28 cellular contexts compared by ENCODE assay signal in the genomic region with DNA sequence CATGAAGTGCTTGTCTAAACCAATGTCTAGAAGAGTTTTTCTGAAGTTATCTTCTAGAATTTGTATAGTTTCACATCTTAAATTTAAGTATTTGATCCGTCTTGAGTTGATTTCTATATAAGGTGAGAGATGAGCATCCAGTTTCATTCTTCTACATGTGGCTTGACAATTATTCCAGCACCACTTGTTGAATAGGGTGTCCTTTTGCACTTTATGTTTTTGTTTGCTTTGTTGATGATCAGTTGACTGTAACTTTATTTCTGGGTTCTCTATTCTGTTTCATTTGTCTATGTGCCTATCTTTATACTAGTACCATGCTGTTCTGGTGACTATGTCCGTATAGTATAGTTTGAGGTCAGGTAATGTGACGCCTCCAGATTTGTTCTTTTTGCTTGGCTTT.
"Had no signal": no experiment of that assay in that cellular context is flagged by ENCODE, and none has a peak within 500 bp of the region (broad histone marks: within the 10 kb centered on the region; RNA-seq: fewer than 3 reads in every experiment).

No MANE protein-coding gene starts in this region.

- H3K9me3 ChIP-seq: stomach, suprapubic skin, testis, thoracic aorta, thyroid gland, tibial artery, tibial nerve, transverse colon, upper lobe of left lung, upper lobe of right lung, uterus, vagina had no signal

- H3K27me3 Mint-ChIP-seq: stimulated activated memory B cell treated with anti-CD40 and anti-IgM and Interleukin-4, amounts not matched to agents 10 μg/mL and 1 μg/mL and 100 μg/mL, for 72 hours; stimulated activated naive B cell treated with anti-CD40 and anti-IgM and Interleukin-4, amounts not matched to agents 10 μg/mL and 1 μg/mL and 100 μg/mL, for 72 hours; stimulated activated naive CD8-positive, alpha-beta T cell treated with anti-CD3 and anti-CD28 coated beads, Interleukin-15, amount 100 ng/mL, for 72 hours; stimulated activated naive CD8-positive, alpha-beta T cell treated with anti-CD3 and anti-CD28 coated beads, Interleukin-15, Interleukin-2, amounts not matched to agents 100 ng/mL and 50 ng/mL, for 24 hours; type B pancreatic cell had no signal

- H3K4me3 ChIP-seq: stomach, suprapubic skin, testis, thoracic aorta, thyroid gland, tibial artery, tibial nerve, transverse colon, upper lobe of left lung, upper lobe of right lung, uterus, vagina had no signal

- H3K9me3 Mint-ChIP-seq: type B pancreatic cell had no signal

- H3K36me3 ChIP-seq: stomach, suprapubic skin, thoracic aorta, thyroid gland, tibial artery, tibial nerve, transverse colon, upper lobe of left lung, upper lobe of right lung, uterus, vagina had no signal

- H3K4me3 Mint-ChIP-seq: stimulated activated effector memory CD8-positive, alpha-beta T cell treated with anti-CD3 and anti-CD28 coated beads, Interleukin-12 subunit alpha, Interleukin-12 subunit beta, amount 100 ng/mL, for 72 hours; stimulated activated memory B cell treated with anti-CD40 and anti-IgM and Interleukin-4, amounts not matched to agents 10 μg/mL and 1 μg/mL and 100 μg/mL, for 72 hours; stimulated activated naive B cell treated with anti-CD40 and anti-IgM and Interleukin-4, amounts not matched to agents 10 μg/mL and 1 μg/mL and 100 μg/mL, for 72 hours; stimulated activated naive CD8-positive, alpha-beta T cell treated with anti-CD3 and anti-CD28 coated beads, Interleukin-15, amount 100 ng/mL, for 72 hours; stimulated activated naive CD8-positive, alpha-beta T cell treated with anti-CD3 and anti-CD28 coated beads, Interleukin-15, Interleukin-2, amounts not matched to agents 100 ng/mL and 50 ng/mL, for 24 hours; type B pancreatic cell had no signal

- H3K4me1 ChIP-seq: stomach, suprapubic skin, testis, thyroid gland, tibial artery, tibial nerve, transverse colon, upper lobe of left lung, upper lobe of right lung, uterus, vagina had no signal

- H3K4me1 Mint-ChIP-seq: stimulated activated effector memory CD8-positive, alpha-beta T cell treated with anti-CD3 and anti-CD28 coated beads, Interleukin-12 subunit alpha, Interleukin-12 subunit beta, amount 100 ng/mL, for 72 hours; stimulated activated memory B cell treated with anti-CD40 and anti-IgM and Interleukin-4, amounts not matched to agents 10 μg/mL and 1 μg/mL and 100 μg/mL, for 72 hours; stimulated activated naive B cell treated with anti-CD40 and anti-IgM and Interleukin-4, amounts not matched to agents 10 μg/mL and 1 μg/mL and 100 μg/mL, for 72 hours; stimulated activated naive CD8-positive, alpha-beta T cell treated with anti-CD3 and anti-CD28 coated beads, Interleukin-15, amount 100 ng/mL, for 72 hours had no signal

- H3K27ac Mint-ChIP-seq: stimulated activated effector memory CD8-positive, alpha-beta T cell treated with anti-CD3 and anti-CD28 coated beads, Interleukin-12 subunit alpha, Interleukin-12 subunit beta, amount 100 ng/mL, for 72 hours; stimulated activated memory B cell treated with anti-CD40 and anti-IgM and Interleukin-4, amounts not matched to agents 10 μg/mL and 1 μg/mL and 100 μg/mL, for 72 hours; stimulated activated naive B cell treated with anti-CD40 and anti-IgM and Interleukin-4, amounts not matched to agents 10 μg/mL and 1 μg/mL and 100 μg/mL, for 72 hours; stimulated activated naive CD8-positive, alpha-beta T cell treated with anti-CD3 and anti-CD28 coated beads, Interleukin-15, amount 100 ng/mL, for 72 hours; stimulated activated naive CD8-positive, alpha-beta T cell treated with anti-CD3 and anti-CD28 coated beads, Interleukin-15, Interleukin-2, amounts not matched to agents 100 ng/mL and 50 ng/mL, for 24 hours; type B pancreatic cell had no signal

- H3K27ac ChIP-seq: stomach, suprapubic skin, testis, thoracic aorta, thyroid gland, tibial artery, tibial nerve, transverse colon, upper lobe of left lung, upper lobe of right lung, uterus, vagina had no signal

- DNase-seq: stimulated activated CD4-positive, alpha-beta T cell treated with anti-CD3 and anti-CD28 coated beads, Interleukin-2, amount 100 ng/mL, for 48 hours; stimulated activated CD4-positive, alpha-beta T cell treated with anti-CD3 and anti-CD28 coated beads, Interleukin-4, amount 100 ng/mL, for 1 hour; stimulated activated CD4-positive, alpha-beta T cell treated with anti-CD3 and anti-CD28 coated beads, Interleukin-4, amount 100 ng/mL, for 24 hours; stimulated activated CD4-positive, alpha-beta T cell treated with anti-CD3 and anti-CD28 coated beads, Interleukin-4, amount 100 ng/mL, for 4 hours; stimulated activated CD8-positive, alpha-beta memory T cell treated with anti-CD3 and anti-CD28 coated beads, Interleukin-4, amount 100 ng/mL, for 48 hours; stimulated activated naive B cell treated with anti-CD40 and anti-IgM and Interleukin-4, amounts not matched to agents 10 μg/mL and 1 μg/mL and 100 μg/mL, for 72 hours; stimulated activated naive CD4-positive, alpha-beta T cell; stimulated activated naive CD4-positive, alpha-beta T cell treated with Interleukin-2 at 50 U/mL for 16 hours; stimulated activated naive CD8-positive, alpha-beta T cell treated with anti-CD3 and anti-CD28 coated beads, Interleukin-15, amount 100 ng/mL, for 72 hours; stimulated activated naive CD8-positive, alpha-beta T cell treated with anti-CD3 and anti-CD28 coated beads, Interleukin-15, Interleukin-2, amounts not matched to agents 100 U/mL and 50 U/mL, for 24 hours; stomach; substantia nigra; testis; thyroid gland; tibial artery; transverse colon; trophoblast cell; upper lobe of left lung; upper lobe of right lung; uterus had no signal

- H3K27me3 ChIP-seq: stomach, suprapubic skin, testis, thyroid gland, tibial artery, tibial nerve, transverse colon, upper lobe of left lung, upper lobe of right lung, uterus, vagina had no signal

- H3K36me3 Mint-ChIP-seq: stimulated activated effector memory CD8-positive, alpha-beta T cell treated with anti-CD3 and anti-CD28 coated beads, Interleukin-12 subunit alpha, Interleukin-12 subunit beta, amount 100 ng/mL, for 72 hours; stimulated activated memory B cell treated with anti-CD40 and anti-IgM and Interleukin-4, amounts not matched to agents 10 μg/mL and 1 μg/mL and 100 μg/mL, for 72 hours; stimulated activated naive B cell treated with anti-CD40 and anti-IgM and Interleukin-4, amounts not matched to agents 10 μg/mL and 1 μg/mL and 100 μg/mL, for 72 hours; type B pancreatic cell had no signal
